In the genomic region with DNA sequence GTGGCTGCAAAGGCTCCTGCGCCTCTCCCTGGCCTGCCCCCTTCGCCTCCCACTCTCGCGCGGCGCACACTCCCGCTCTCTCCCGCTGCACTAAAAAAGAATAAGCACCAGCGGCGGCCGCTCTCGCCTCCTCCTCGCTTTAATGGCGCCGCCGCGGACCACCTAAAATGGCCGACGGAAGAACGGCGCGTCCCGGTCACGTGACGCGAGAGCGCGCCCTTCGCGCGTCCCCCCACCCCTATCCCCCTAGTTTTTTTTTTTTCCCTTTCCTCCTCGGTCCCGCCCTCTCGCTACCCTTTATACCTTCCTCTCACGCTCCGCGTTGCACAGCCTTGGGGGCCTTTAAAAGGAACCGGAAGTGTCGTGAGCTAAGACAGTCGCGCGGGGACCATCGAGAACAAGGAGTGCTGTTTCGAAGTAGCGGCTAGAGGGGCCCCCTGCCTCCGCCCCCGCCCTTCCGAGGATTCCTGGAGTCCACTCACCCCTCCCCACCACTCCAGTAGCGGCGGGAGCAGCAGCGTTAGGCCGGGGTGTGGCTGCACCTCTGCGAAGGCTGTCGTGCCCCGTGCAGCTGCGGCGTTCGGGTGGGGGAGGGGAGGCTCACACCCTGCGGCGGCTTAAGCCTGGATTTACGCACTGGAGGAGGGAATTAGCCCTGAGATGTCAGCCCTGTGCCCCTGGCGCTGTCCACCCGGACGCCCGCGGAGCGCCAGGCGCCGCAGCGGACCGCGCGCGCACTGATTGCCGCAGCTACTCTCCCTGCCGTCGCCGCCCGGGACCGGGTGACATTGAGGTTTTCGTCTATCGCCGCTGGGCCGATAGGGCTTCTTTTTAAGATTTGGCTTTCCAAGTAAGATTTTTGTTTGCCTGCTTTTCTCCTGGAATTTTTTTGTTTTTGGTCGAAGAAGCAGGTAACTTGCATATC, we compare ENCODE assay signal across 1 cellular context.
TF ChIP-seq lines count a peak whose summit lies in the region.

A gene with protein sequence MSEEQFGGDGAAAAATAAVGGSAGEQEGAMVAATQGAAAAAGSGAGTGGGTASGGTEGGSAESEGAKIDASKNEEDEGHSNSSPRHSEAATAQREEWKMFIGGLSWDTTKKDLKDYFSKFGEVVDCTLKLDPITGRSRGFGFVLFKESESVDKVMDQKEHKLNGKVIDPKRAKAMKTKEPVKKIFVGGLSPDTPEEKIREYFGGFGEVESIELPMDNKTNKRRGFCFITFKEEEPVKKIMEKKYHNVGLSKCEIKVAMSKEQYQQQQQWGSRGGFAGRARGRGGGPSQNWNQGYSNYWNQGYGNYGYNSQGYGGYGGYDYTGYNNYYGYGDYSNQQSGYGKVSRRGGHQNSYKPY (minus strand): TSS at position 176 of the 925 bp plus-strand sequence. CDS start 313 bp downstream, outside the sequence.

TF ChIP-seq in HepG2, 621 proteins besides CTCF, POLR2A, EP300 and RAD21 (continued from another document and continues in another):
- TF ChIP-seq, protein P1, sequence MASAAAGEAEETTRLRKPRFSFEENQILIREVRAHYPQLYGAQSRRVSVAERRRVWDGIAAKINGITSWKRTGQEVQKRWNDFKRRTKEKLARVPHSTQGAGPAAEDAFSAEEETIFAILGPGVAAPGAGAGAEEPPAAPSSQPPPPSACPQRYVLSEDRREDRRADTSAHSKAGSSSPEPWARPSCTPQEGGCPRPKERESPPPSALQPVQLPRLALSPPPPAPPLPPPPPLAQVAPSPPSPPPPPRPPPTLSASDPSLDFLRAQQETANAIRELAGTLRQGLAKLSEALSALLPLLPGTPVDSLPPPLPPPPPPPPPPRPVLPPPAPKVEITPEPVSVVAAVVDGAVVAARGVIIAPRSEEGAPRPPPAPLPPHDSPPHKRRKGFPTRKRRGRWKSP (CRISPR knock-in tag; IDR thresholded peaks at IDR 0.05), result peak; percentile 98
- TF ChIP-seq NRL (CRISPR knock-in tag; IDR thresholded peaks at IDR 0.05; ENCODE audit: borderline replicate concordance) (peak; percentile 76), RARA (CRISPR knock-in tag; IDR thresholded peaks at IDR 0.05) (peak; percentile 39; the same call in 1 of the 2 replicates), NCOA1 (CRISPR knock-in tag; IDR thresholded peaks at IDR 0.05) (no peak; the same call in 1 of the 2 replicates), KLF15 (CRISPR knock-in tag; IDR thresholded peaks at IDR 0.05; ENCODE audit: borderline replicate concordance) (peak; percentile 61; the same call in 1 of the 2 replicates), ZNF761 (CRISPR knock-in tag; conservative IDR thresholded peaks at IDR 0.05) (peak; percentile 97), ZNF264 (CRISPR knock-in tag; IDR thresholded peaks at IDR 0.05) (peak; percentile 83), SRSF1 (optimal IDR thresholded peaks at IDR 0.05; ENCODE audit: low read depth, low read length) (peak; percentile 75), NFIC (IDR thresholded peaks at IDR 0.05; ENCODE audit: low read length) (peak; percentile 67; the same call in 1 of the 2 replicates), KLF12 (CRISPR knock-in tag; IDR thresholded peaks at IDR 0.05; ENCODE audit: borderline replicate concordance) (peak; percentile 92), RBAK (CRISPR knock-in tag; IDR thresholded peaks at IDR 0.05) (0 out of 2 replicates have a peak, but pooled peaks have one; percentile 72), SIN3B (IDR thresholded peaks at IDR 0.05; ENCODE audit: low read length) (no peak), ZNF549 (CRISPR knock-in tag; IDR thresholded peaks at IDR 0.05) (no peak), GATAD1 (CRISPR knock-in tag; IDR thresholded peaks at IDR 0.05) (peak; percentile 87), MXD4 (CRISPR knock-in tag; IDR thresholded peaks at IDR 0.05) (peak; percentile 46; the same call in 1 of the 2 replicates), ZNF598 (CRISPR knock-in tag; IDR thresholded peaks at IDR 0.05; ENCODE audit: borderline replicate concordance) (peak; percentile 67; the same call in 1 of the 2 replicates), TMF1 (CRISPR knock-in tag; IDR thresholded peaks at IDR 0.05; ENCODE audit: low read depth) (peak; percentile 91; the same call in 1 of the 2 replicates), ZNF790 (CRISPR knock-in tag; IDR thresholded peaks at IDR 0.05; ENCODE audit: borderline replicate concordance) (no peak), CENPX (CRISPR knock-in tag; IDR thresholded peaks at IDR 0.05) (no peak), ZNF83 (CRISPR knock-in tag; IDR thresholded peaks at IDR 0.05; ENCODE audit: borderline replicate concordance) (no peak), ZNF605 (CRISPR knock-in tag; IDR thresholded peaks at IDR 0.05) (peak; percentile 97), SAP130 (CRISPR knock-in tag; IDR thresholded peaks at IDR 0.05; ENCODE audit: low read depth) (peak; percentile 94), YEATS2 (CRISPR knock-in tag; IDR thresholded peaks at IDR 0.05; ENCODE audit: borderline replicate concordance) (peak; percentile 87), ZNF121 (CRISPR knock-in tag; IDR thresholded peaks at IDR 0.05) (peak; percentile 89), NONO (IDR thresholded peaks at IDR 0.05) (no peak), NONO (CRISPR knock-in tag; conservative IDR thresholded peaks at IDR 0.05) (peak; percentile 98), ZNF367 (CRISPR knock-in tag; IDR thresholded peaks at IDR 0.05; ENCODE audit: borderline replicate concordance) (peak; percentile 76; the same call in 1 of the 2 replicates), ZSCAN22 (CRISPR knock-in tag; IDR thresholded peaks at IDR 0.05) (0 out of 2 replicates have a peak, but pooled peaks have one; percentile 65), SP140L (CRISPR knock-in tag; IDR thresholded peaks at IDR 0.05; ENCODE audit: borderline replicate concordance) (no peak), CBFB (CRISPR knock-in tag; IDR thresholded peaks at IDR 0.05) (peak; percentile 90; the same call in 1 of the 2 replicates), SCMH1 (CRISPR knock-in tag; IDR thresholded peaks at IDR 0.05; ENCODE audit: borderline replicate concordance) (no peak), SMAD9 (CRISPR knock-in tag; IDR thresholded peaks at IDR 0.05) (no peak), MED13 (CRISPR knock-in tag; IDR thresholded peaks at IDR 0.05) (peak; percentile 70; the same call in 1 of the 2 replicates), ZNF614 (CRISPR knock-in tag; IDR thresholded peaks at IDR 0.05; ENCODE audit: borderline replicate concordance) (peak; percentile 92; the same call in 1 of the 2 replicates), PAF1 (CRISPR knock-in tag; IDR thresholded peaks at IDR 0.05) (no peak), ZNF430 (CRISPR knock-in tag; IDR thresholded peaks at IDR 0.05) (peak; percentile 94), KMT2A (CRISPR knock-in tag; IDR thresholded peaks at IDR 0.05) (peak; percentile 89), POLR2AphosphoS5 (IDR thresholded peaks at IDR 0.05; ENCODE audit: low read depth, low read length) (peak; percentile 72), ZFP82 (CRISPR knock-in tag; IDR thresholded peaks at IDR 0.05; ENCODE audit: borderline replicate concordance) (peak; percentile 64; the same call in 1 of the 2 replicates)
- TF ChIP-seq, protein P2, sequence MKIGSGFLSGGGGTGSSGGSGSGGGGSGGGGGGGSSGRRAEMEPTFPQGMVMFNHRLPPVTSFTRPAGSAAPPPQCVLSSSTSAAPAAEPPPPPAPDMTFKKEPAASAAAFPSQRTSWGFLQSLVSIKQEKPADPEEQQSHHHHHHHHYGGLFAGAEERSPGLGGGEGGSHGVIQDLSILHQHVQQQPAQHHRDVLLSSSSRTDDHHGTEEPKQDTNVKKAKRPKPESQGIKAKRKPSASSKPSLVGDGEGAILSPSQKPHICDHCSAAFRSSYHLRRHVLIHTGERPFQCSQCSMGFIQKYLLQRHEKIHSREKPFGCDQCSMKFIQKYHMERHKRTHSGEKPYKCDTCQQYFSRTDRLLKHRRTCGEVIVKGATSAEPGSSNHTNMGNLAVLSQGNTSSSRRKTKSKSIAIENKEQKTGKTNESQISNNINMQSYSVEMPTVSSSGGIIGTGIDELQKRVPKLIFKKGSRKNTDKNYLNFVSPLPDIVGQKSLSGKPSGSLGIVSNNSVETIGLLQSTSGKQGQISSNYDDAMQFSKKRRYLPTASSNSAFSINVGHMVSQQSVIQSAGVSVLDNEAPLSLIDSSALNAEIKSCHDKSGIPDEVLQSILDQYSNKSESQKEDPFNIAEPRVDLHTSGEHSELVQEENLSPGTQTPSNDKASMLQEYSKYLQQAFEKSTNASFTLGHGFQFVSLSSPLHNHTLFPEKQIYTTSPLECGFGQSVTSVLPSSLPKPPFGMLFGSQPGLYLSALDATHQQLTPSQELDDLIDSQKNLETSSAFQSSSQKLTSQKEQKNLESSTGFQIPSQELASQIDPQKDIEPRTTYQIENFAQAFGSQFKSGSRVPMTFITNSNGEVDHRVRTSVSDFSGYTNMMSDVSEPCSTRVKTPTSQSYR (CRISPR knock-in tag; IDR thresholded peaks at IDR 0.05; ENCODE audit: borderline replicate concordance), result peak; percentile 99
- TF ChIP-seq, protein P3, sequence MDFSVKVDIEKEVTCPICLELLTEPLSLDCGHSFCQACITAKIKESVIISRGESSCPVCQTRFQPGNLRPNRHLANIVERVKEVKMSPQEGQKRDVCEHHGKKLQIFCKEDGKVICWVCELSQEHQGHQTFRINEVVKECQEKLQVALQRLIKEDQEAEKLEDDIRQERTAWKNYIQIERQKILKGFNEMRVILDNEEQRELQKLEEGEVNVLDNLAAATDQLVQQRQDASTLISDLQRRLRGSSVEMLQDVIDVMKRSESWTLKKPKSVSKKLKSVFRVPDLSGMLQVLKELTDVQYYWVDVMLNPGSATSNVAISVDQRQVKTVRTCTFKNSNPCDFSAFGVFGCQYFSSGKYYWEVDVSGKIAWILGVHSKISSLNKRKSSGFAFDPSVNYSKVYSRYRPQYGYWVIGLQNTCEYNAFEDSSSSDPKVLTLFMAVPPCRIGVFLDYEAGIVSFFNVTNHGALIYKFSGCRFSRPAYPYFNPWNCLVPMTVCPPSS (IDR thresholded peaks at IDR 0.05), result no peak
- TF ChIP-seq, protein P4, sequence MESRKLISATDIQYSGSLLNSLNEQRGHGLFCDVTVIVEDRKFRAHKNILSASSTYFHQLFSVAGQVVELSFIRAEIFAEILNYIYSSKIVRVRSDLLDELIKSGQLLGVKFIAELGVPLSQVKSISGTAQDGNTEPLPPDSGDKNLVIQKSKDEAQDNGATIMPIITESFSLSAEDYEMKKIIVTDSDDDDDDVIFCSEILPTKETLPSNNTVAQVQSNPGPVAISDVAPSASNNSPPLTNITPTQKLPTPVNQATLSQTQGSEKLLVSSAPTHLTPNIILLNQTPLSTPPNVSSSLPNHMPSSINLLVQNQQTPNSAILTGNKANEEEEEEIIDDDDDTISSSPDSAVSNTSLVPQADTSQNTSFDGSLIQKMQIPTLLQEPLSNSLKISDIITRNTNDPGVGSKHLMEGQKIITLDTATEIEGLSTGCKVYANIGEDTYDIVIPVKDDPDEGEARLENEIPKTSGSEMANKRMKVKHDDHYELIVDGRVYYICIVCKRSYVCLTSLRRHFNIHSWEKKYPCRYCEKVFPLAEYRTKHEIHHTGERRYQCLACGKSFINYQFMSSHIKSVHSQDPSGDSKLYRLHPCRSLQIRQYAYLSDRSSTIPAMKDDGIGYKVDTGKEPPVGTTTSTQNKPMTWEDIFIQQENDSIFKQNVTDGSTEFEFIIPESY (CRISPR knock-in tag; IDR thresholded peaks at IDR 0.05), result peak; percentile 29; the same call in 1 of the 2 replicates
- TF ChIP-seq, protein P5, sequence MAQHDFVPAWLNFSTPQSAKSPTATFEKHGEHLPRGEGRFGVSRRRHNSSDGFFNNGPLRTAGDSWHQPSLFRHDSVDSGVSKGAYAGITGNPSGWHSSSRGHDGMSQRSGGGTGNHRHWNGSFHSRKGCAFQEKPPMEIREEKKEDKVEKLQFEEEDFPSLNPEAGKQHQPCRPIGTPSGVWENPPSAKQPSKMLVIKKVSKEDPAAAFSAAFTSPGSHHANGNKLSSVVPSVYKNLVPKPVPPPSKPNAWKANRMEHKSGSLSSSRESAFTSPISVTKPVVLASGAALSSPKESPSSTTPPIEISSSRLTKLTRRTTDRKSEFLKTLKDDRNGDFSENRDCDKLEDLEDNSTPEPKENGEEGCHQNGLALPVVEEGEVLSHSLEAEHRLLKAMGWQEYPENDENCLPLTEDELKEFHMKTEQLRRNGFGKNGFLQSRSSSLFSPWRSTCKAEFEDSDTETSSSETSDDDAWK (CRISPR knock-in tag; IDR thresholded peaks at IDR 0.05), result no peak
- TF ChIP-seq, protein P6, sequence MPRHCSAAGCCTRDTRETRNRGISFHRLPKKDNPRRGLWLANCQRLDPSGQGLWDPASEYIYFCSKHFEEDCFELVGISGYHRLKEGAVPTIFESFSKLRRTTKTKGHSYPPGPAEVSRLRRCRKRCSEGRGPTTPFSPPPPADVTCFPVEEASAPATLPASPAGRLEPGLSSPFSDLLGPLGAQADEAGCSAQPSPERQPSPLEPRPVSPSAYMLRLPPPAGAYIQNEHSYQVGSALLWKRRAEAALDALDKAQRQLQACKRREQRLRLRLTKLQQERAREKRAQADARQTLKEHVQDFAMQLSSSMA (CRISPR knock-in tag; IDR thresholded peaks at IDR 0.05), result peak; percentile 84; the same call in 1 of the 2 replicates
- TF ChIP-seq, protein P7, sequence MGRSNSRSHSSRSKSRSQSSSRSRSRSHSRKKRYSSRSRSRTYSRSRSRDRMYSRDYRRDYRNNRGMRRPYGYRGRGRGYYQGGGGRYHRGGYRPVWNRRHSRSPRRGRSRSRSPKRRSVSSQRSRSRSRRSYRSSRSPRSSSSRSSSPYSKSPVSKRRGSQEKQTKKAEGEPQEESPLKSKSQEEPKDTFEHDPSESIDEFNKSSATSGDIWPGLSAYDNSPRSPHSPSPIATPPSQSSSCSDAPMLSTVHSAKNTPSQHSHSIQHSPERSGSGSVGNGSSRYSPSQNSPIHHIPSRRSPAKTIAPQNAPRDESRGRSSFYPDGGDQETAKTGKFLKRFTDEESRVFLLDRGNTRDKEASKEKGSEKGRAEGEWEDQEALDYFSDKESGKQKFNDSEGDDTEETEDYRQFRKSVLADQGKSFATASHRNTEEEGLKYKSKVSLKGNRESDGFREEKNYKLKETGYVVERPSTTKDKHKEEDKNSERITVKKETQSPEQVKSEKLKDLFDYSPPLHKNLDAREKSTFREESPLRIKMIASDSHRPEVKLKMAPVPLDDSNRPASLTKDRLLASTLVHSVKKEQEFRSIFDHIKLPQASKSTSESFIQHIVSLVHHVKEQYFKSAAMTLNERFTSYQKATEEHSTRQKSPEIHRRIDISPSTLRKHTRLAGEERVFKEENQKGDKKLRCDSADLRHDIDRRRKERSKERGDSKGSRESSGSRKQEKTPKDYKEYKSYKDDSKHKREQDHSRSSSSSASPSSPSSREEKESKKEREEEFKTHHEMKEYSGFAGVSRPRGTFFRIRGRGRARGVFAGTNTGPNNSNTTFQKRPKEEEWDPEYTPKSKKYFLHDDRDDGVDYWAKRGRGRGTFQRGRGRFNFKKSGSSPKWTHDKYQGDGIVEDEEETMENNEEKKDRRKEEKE (IDR thresholded peaks at IDR 0.05), result no peak
- TF ChIP-seq, protein P8, sequence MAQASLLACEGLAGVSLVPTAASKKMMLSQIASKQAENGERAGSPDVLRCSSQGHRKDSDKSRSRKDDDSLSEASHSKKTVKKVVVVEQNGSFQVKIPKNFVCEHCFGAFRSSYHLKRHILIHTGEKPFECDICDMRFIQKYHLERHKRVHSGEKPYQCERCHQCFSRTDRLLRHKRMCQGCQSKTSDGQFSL (CRISPR knock-in tag; IDR thresholded peaks at IDR 0.05), result peak; percentile 67; the same call in 1 of the 2 replicates
- TF ChIP-seq, protein P9, sequence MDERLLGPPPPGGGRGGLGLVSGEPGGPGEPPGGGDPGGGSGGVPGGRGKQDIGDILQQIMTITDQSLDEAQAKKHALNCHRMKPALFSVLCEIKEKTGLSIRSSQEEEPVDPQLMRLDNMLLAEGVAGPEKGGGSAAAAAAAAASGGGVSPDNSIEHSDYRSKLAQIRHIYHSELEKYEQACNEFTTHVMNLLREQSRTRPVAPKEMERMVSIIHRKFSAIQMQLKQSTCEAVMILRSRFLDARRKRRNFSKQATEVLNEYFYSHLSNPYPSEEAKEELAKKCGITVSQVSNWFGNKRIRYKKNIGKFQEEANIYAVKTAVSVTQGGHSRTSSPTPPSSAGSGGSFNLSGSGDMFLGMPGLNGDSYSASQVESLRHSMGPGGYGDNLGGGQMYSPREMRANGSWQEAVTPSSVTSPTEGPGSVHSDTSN (CRISPR knock-in tag; IDR thresholded peaks at IDR 0.05), result no peak
